Comparison of ENCODE assay signal across 1 cellular context in the genomic region with DNA sequence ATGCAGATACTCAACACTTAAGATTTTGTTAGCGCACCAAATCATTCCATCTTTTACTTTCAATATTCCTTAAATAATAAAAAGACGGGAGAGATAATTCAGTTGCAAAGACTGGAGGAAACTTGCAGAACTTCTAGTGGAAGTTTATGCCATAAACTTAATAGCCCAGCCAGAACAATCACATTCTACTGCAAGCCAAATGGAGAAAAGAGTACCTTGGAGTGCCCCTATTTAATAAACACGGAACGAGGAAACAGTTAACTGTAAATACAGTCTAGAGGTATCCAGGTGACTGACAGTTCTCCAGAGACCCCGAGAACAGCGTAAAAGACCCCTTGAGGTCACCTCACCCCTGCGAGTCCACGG.
TF ChIP-seq lines count a peak whose summit lies in the region.

No MANE protein-coding gene starts in this region.

TF ChIP-seq in IMR-90, 13 proteins besides CTCF, POLR2A, EP300 and RAD21 (continued from another document):
- TF ChIP-seq USF2 (IDR thresholded peaks at IDR 0.05; ENCODE audit: low read depth, low read length), result no peak
TF ChIP-seq in IMR-90: peak in this region for 0.
